In the genomic region with DNA sequence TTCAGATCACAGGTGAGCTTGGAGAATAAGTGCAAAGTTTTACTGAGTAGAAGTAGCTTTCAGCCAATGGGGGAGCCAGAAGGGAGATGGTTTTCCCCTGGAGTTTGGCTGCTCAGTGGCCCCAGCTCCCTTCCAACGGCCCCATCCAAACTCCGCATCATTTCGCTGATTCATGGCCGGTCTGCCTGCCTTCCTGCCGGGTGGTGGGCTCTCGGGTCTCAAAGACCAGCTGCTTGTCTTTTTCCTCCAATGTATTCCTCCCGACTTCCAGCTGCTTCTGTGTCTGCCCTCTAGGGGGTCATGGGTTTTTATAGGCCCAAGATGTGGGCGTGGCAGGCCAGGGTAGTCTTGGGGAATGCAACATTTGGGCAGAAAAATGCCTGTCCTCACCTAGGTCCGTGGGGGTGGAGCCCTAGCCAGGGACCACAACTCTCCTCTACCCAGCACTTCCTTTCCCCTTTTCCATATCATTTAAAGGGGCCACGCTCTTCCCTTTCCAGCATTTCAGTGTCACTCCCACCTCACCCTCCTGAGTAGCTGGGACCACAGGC, we compare ENCODE assay signal across 20 cellular contexts.
"Had no signal": no experiment of that assay in that cellular context is flagged by ENCODE, and none has a peak within 500 bp of the region (broad histone marks: within the 10 kb centered on the region; RNA-seq: fewer than 3 reads in every experiment).

No MANE protein-coding gene starts in this region.

- H3K27me3 ChIP-seq: SJSA1 had no signal

- H3K4me1 Mint-ChIP-seq: IgD-negative memory B cell had no signal

- H3K4me1 ChIP-seq: SJSA1 had no signal

- H3K4me3 Mint-ChIP-seq: IgD-negative memory B cell had no signal

- H3K27ac Mint-ChIP-seq: IgD-negative memory B cell had no signal

- H3K36me3 Mint-ChIP-seq: IgD-negative memory B cell had no signal

- H3K4me3 ChIP-seq: SJSA1, SK-N-MC had no signal

- H3K9me3 ChIP-seq: SJSA1 had no signal

- H3K27ac ChIP-seq: SJSA1, SK-N-MC had no signal

- DNase-seq: KBM-7, MV-4-11, NCI-H1048, NCI-H1105, NCI-H1417, NCI-H1436 treated with DMSO at 0.1 percent for 48 hours, NCI-H1694, NCI-H187 treated with DMSO at 0.1 percent for 48 hours, NCI-H2081, NCI-H2107, NCI-H2227 treated with DMSO at 0.1 percent for 48 hours, NCI-H524, NCI-H526 treated with DMSO at 0.1 percent for 48 hours, NCI-H774, Right ventricle myocardium superior, RPMI8226, SIG-M5 had no signal

- H3K36me3 ChIP-seq: SJSA1 had no signal
